Comparison of ENCODE assay signal across 16 cellular contexts in genomic region chr18:24763765-24764548, GRCh38.
A peak's percentile ranks its signal among the peaks of the same experiment; 100 is the strongest.
DNase-seq lines count a peak whose midpoint lies in the region; ATAC-seq and TF ChIP-seq lines count a peak whose summit lies in the region.
"Had no signal": no experiment of that assay in that cellular context is flagged by ENCODE, and none has a peak within 500 bp of the region (broad histone marks: within the 10 kb centered on the region; RNA-seq: fewer than 3 reads in every experiment).

No MANE protein-coding gene starts in this region.

- BruUV-seq in PC-3 (replicated peaks; lab: Mats Ljungman, UMichigan), result no TSS peak

- H2AFZ ChIP-seq in PC-3 (ENCODE audit: low read length), result no peak overlapping the region

- H3K9me2 ChIP-seq in PC-3 (replicated peaks; ENCODE audit: low read length), result no peaks in the 10 kb centered on the region

- H3K9ac ChIP-seq in PC-3 (ENCODE audit: low read length), result no peak overlapping the region

- TF ChIP-seq CTCF in BJ (IDR thresholded peaks at IDR 0.05; ENCODE audit: insufficient read depth, low read depth, low read length) (no peak), PC-3 (conservative IDR thresholded peaks at IDR 0.05; ENCODE audit: low read depth, low read length) (no peak), fibroblast of the aortic adventitia (IDR thresholded peaks at IDR 0.05; ENCODE audit: insufficient read depth, low read length) (no peak), psoas muscle (IDR thresholded peaks at IDR 0.05) (no peak)

- WGBS in psoas muscle, 3 donors, result 27 to 36% (median 29%) methylated on average over 6 of the region's 6 CpGs

- H3K9me3 ChIP-seq in PC-3 (ENCODE audit: low read length), result no peaks in the 10 kb centered on the region
- H3K9me3 ChIP-seq in psoas muscle, result peaks cover 3% of the 10 kb centered on the region

- no peaks in the 10 kb centered on the region for H3F3A ChIP-seq in PC-3 (ENCODE audit: low read length, unreplicated experiment)

- H3K79me2 ChIP-seq in PC-3 (ENCODE audit: low read length), result no peaks in the 10 kb centered on the region

- no peak overlapping the region for H3K4me2 ChIP-seq in PC-3 (ENCODE audit: low read length)

- ATAC-seq in PC-3 (no peak), psoas muscle (peak in 3 of 4 donors; percentile 24 to 55 (median 38)), HG03442 (IDR thresholded peaks at IDR 0.05; ENCODE audit: unreplicated experiment) (no peak)
- ATAC-seq: stimulated activated effector memory CD8-positive, alpha-beta T cell treated with anti-CD3 and anti-CD28 coated beads, Interleukin-12 subunit alpha, Interleukin-12 subunit beta, amount 100 ng/mL, for 72 hours had no signal

- H3K4me3 ChIP-seq in BJ (ENCODE audit: low read depth, low read length) (no peak overlapping the region), PC-3 (ENCODE audit: low read length) (no peak overlapping the region), fibroblast of the aortic adventitia (ENCODE audit: low read depth, low read length) (no peak overlapping the region), psoas muscle (no peak overlapping the region)

- DNase-seq in BJ (ENCODE audit: low read depth), result peak; percentile 68
- peak; percentile 4 for DNase-seq in PC-3
- peak; percentile 65 for DNase-seq in fibroblast of the aortic adventitia (ENCODE audit: low read depth)
- peak in 1 of 2 donors; percentile 25 for DNase-seq in psoas muscle
- DNase-seq in retina, result no peak
- DNase-seq in NCI-H1417 treated with DMSO at 0.1 percent for 48 hours (lab: John Stamatoyannopoulos, UW), result no peak
- DNase-seq in activated CD8-positive, alpha-beta memory T cell treated with anti-CD3 and anti-CD28 coated beads for 24 hours, result no peak
- DNase-seq: activated CD4-positive, alpha-beta memory T cell treated with anti-CD3 and anti-CD28 coated beads, Interleukin-2, amount 10 ng/mL, durations not matched to agents 7 days and 5 days; activated effector memory CD4-positive, alpha-beta T cell treated with Interleukin-2 at 50 U/mL for 16 hours; brain microvascular endothelial cell; GF-D8; NCI-H1436; NCI-H526; RPMI8226 had no signal

- no peaks in the 10 kb centered on the region for H4K20me1 ChIP-seq in PC-3 (ENCODE audit: low read length)

- CTCF ChIA-PET in BJ (lab: Yijun Ruan, JAX) (interaction anchor here (0.7 kb wide), 1 partner anchor 13 kb away, joined by 3 read pairs; no protein-coding TSS in a partner anchor), PC-3 (lab: Charles Lee) (no interaction called here)

- H3K36me3 ChIP-seq in BJ (ENCODE audit: control insufficient read depth, insufficient read depth, low read length) (no peaks in the 10 kb centered on the region), PC-3 (ENCODE audit: low read depth, low read length) (no peaks in the 10 kb centered on the region), psoas muscle (ENCODE audit: insufficient read depth in 1 of 2, low read depth in 1 of 2) (no peaks in the 10 kb centered on the region)
- H3K36me3 ChIP-seq: brain microvascular endothelial cell had no signal

- POLR2A ChIA-PET in BJ (lab: Charles Lee) (no interaction called here), PC-3 (lab: Charles Lee; ENCODE audit: unreplicated experiment) (no interaction called here)

- H3K27me3 ChIP-seq in BJ (ENCODE audit: control insufficient read depth, insufficient read depth, low read length), result no peaks in the 10 kb centered on the region
- H3K27me3 ChIP-seq in PC-3 (ENCODE audit: low read length), result peaks cover 1% of the 10 kb centered on the region
- H3K27me3 ChIP-seq in psoas muscle (ENCODE audit: insufficient read depth in 3 of 3, low read length in 2 of 3), result no peaks in the 10 kb centered on the region
- H3K27me3 ChIP-seq: brain microvascular endothelial cell had no signal

- H3K4me1 ChIP-seq in PC-3 (ENCODE audit: insufficient read depth, low read length), result no peaks in the 10 kb centered on the region
- no peaks in the 10 kb centered on the region for H3K4me1 ChIP-seq in psoas muscle

- intact Hi-C loops in PC-3 (cut with micrococcal nuclease) (no loop called here), psoas muscle (cut with DNase I) (no loop called here)

- no peak overlapping the region for H3K27ac ChIP-seq in PC-3 (ENCODE audit: low read length)
- no peak overlapping the region for H3K27ac ChIP-seq in psoas muscle
- H3K27ac ChIP-seq: brain microvascular endothelial cell had no signal

Comparison
In these comparisons a context has a peak if more than half of its experiments do, and no peak if none do; other contexts are left out.
1. DNase-seq: peak in BJ (single experiment), PC-3 (single experiment) and fibroblast of the aortic adventitia (single experiment); none in retina (single experiment), NCI-H1417 treated with DMSO at 0.1 percent for 48 hours (single experiment) and activated CD8-positive, alpha-beta memory T cell treated with anti-CD3 and anti-CD28 coated beads for 24 hours (single experiment).
2. ATAC-seq: peak in psoas muscle (3 of 4); none in PC-3 (single experiment) and HG03442 (single experiment).